In the genomic region with DNA sequence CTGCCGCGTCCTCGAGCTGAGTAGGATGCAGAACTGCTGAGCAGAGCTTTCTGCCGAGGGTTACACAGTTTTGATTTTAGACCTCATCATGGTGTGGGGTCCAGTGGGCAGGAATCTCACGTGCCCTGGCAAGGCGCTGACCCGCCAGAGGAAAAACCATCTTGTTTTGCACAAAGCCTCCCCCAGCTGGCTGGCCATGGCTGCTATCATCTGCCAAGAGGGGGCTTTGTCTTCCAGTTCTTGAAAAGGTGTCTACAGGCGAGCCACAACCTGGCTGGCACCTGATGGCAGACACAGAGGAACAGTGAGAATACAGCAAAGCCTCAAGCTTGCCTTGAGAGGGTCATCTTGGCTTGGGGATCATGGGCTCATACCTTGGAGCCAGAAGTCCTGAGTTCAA, we compare ENCODE assay signal across 19 cellular contexts.
DNase-seq lines count a peak whose midpoint lies in the region; ATAC-seq, FAIRE-seq and TF ChIP-seq lines count a peak whose summit lies in the region.
"Had no signal": no experiment of that assay in that cellular context is flagged by ENCODE, and none has a peak within 500 bp of the region (broad histone marks: within the 10 kb centered on the region; RNA-seq: fewer than 3 reads in every experiment).

No MANE protein-coding gene starts in this region.

- H3K27ac ChIP-seq in endodermal cell (ENCODE audit: low read depth, low read length) (no peak overlapping the region), kidney (ENCODE audit: low read depth in 2 of 2, low read length in 2 of 2) (no peak overlapping the region)

- H3K36me3 ChIP-seq in endodermal cell (ENCODE audit: control insufficient read depth, insufficient read depth, low read length), result peaks cover 4% of the 10 kb centered on the region
- H3K36me3 ChIP-seq in kidney (ENCODE audit: control insufficient read depth in 1 of 2, insufficient read depth in 2 of 2, low read length in 2 of 2), result peaks cover 0 to 2% of the 10 kb centered on the region in 2 donors

- H3K4me3 ChIP-seq in endodermal cell (ENCODE audit: low read length) (no peak overlapping the region), kidney (ENCODE audit: low read length in 2 of 2) (no peak overlapping the region)
- H3K4me3 ChIP-seq: GM23338 had no signal

- no peaks in the 10 kb centered on the region for H3K27me3 ChIP-seq in endodermal cell (ENCODE audit: control insufficient read depth, insufficient read depth, low read length, poor library complexity, severe bottlenecking)

- H3K9me3 ChIP-seq in endodermal cell (ENCODE audit: control insufficient read depth, low read length), result no peaks in the 10 kb centered on the region
- no peaks in the 10 kb centered on the region for H3K9me3 ChIP-seq in kidney (ENCODE audit: control insufficient read depth in 1 of 2, low read length in 2 of 2)

- no peak for ATAC-seq in WTC11
- ATAC-seq in stimulated activated effector memory CD8-positive, alpha-beta T cell treated with anti-CD3 and anti-CD28 coated beads, Interleukin-12 subunit alpha, Interleukin-12 subunit beta, amount 100 ng/mL, for 72 hours, result no peak
- no peak for ATAC-seq in HG03342 (IDR thresholded peaks at IDR 0.05; ENCODE audit: unreplicated experiment)
- ATAC-seq: GM23338, HCT116 had no signal

- peaks cover 15% of the 10 kb centered on the region for H3K4me1 Mint-ChIP-seq in WTC11
- H3K4me1 Mint-ChIP-seq in endodermal cell, result peaks cover 27% of the 10 kb centered on the region
- H3K4me1 Mint-ChIP-seq in stimulated activated effector memory CD8-positive, alpha-beta T cell treated with anti-CD3 and anti-CD28 coated beads, Interleukin-12 subunit alpha, Interleukin-12 subunit beta, amount 100 ng/mL, for 72 hours, result peaks cover 59% of the 10 kb centered on the region
- peaks cover 33% of the 10 kb centered on the region for H3K4me1 Mint-ChIP-seq in chondrocyte (ENCODE audit: low read depth)

- intact Hi-C loops in kidney (cut with DNase I), result no loop called here

- H3K27ac Mint-ChIP-seq in WTC11 (peak overlapping the region; percentile 41; the same call in 1 of the 2 replicates), endodermal cell (peak overlapping the region; percentile 21), chondrocyte (ENCODE audit: unreplicated experiment) (no peak overlapping the region)
- H3K27ac Mint-ChIP-seq in stimulated activated effector memory CD8-positive, alpha-beta T cell treated with anti-CD3 and anti-CD28 coated beads, Interleukin-12 subunit alpha, Interleukin-12 subunit beta, amount 100 ng/mL, for 72 hours, result peak overlapping the region; percentile 61
- H3K27ac Mint-ChIP-seq: CD4-positive, alpha-beta memory T cell; GM23338; H9 had no signal

- H3K27me3 Mint-ChIP-seq in WTC11 (ENCODE audit: low read depth), result no peaks in the 10 kb centered on the region
- H3K27me3 Mint-ChIP-seq in endodermal cell (ENCODE audit: insufficient read depth), result no peaks in the 10 kb centered on the region
- H3K27me3 Mint-ChIP-seq in chondrocyte (ENCODE audit: low read depth), result no peaks in the 10 kb centered on the region
- H3K27me3 Mint-ChIP-seq: CD4-positive, alpha-beta memory T cell had no signal

- H3K9ac ChIP-seq in endodermal cell (ENCODE audit: extremely low read depth, low read length, poor library complexity, severe bottlenecking), result no peak overlapping the region
- H3K9ac ChIP-seq in kidney (ENCODE audit: low read length in 2 of 2), result no peak overlapping the region

- CTCF ChIA-PET in WTC11 (lab: Charles Lee), result no interaction called here

- TF ChIP-seq CTCF in WTC11 (IDR thresholded peaks at IDR 0.05), result no peak
- TF ChIP-seq CTCF in endodermal cell (conservative IDR thresholded peaks at IDR 0.05), result no peak
- TF ChIP-seq CTCF in kidney (IDR thresholded peaks at IDR 0.05; ENCODE audit: borderline replicate concordance, extremely low read depth, insufficient read depth), result no peak
- TF ChIP-seq CTCF in chondrocyte (IDR thresholded peaks at IDR 0.05), result no peak

- H3K9me3 Mint-ChIP-seq in WTC11, result no peaks in the 10 kb centered on the region
- H3K9me3 Mint-ChIP-seq in endodermal cell, result no peaks in the 10 kb centered on the region
- H3K9me3 Mint-ChIP-seq in stimulated activated effector memory CD8-positive, alpha-beta T cell treated with anti-CD3 and anti-CD28 coated beads, Interleukin-12 subunit alpha, Interleukin-12 subunit beta, amount 100 ng/mL, for 72 hours, result peaks cover 2% of the 10 kb centered on the region
- H3K9me3 Mint-ChIP-seq in chondrocyte (ENCODE audit: low read depth), result no peaks in the 10 kb centered on the region
- H3K9me3 Mint-ChIP-seq: CD4-positive, alpha-beta memory T cell; GM23338; H9 had no signal

- 92 to 95% methylated on average over 8 of the region's 8 CpGs for WGBS in endodermal cell (ENCODE audit: insufficient coverage in 1 of 2, insufficient read length in 1 of 2), 2 experiments

- peaks cover 14% of the 10 kb centered on the region for H3K4me1 ChIP-seq in endodermal cell (ENCODE audit: control insufficient read depth, insufficient read depth, low read length)
- H3K4me1 ChIP-seq in kidney (ENCODE audit: control insufficient read depth in 1 of 2, insufficient read depth in 1 of 2, low read depth in 1 of 2, low read length in 2 of 2), result peaks cover 6 to 16% of the 10 kb centered on the region in 2 donors

- DNase-seq in WTC11 (ENCODE audit: low spot score) (no peak), endodermal cell (no peak), kidney (peak; percentile 51), chondrocyte (ENCODE audit: low spot score) (no peak), putamen (ENCODE audit: low spot score) (no peak)
- DNase-seq in stimulated activated effector memory CD8-positive, alpha-beta T cell treated with anti-CD3 and anti-CD28 coated beads, Interleukin-12 subunit alpha, Interleukin-12 subunit beta, amount 100 ng/mL, for 72 hours (ENCODE audit: low spot score in 2 of 2), result no peak
- no peak for DNase-seq in activated CD4-positive, CD25-positive, alpha-beta regulatory T cell (lab: John Stamatoyannopoulos, UW)
- DNase-seq: C1 segment of cervical spinal cord; Calu3; CD4-positive, alpha-beta memory T cell; COR-L47; DMS53; DND-41; H9 had no signal

- no peak overlapping the region for H3K4me3 Mint-ChIP-seq in WTC11
- no peak overlapping the region for H3K4me3 Mint-ChIP-seq in endodermal cell
- H3K4me3 Mint-ChIP-seq in stimulated activated effector memory CD8-positive, alpha-beta T cell treated with anti-CD3 and anti-CD28 coated beads, Interleukin-12 subunit alpha, Interleukin-12 subunit beta, amount 100 ng/mL, for 72 hours, result no peak overlapping the region
- no peak overlapping the region for H3K4me3 Mint-ChIP-seq in chondrocyte (ENCODE audit: unreplicated experiment)
- H3K4me3 Mint-ChIP-seq: CD4-positive, alpha-beta memory T cell; GM23338; H9 had no signal

- no peaks in the 10 kb centered on the region for H3K36me3 Mint-ChIP-seq in WTC11
- H3K36me3 Mint-ChIP-seq in endodermal cell (ENCODE audit: low read depth), result peaks cover 4% of the 10 kb centered on the region
- peaks cover 11% of the 10 kb centered on the region for H3K36me3 Mint-ChIP-seq in stimulated activated effector memory CD8-positive, alpha-beta T cell treated with anti-CD3 and anti-CD28 coated beads, Interleukin-12 subunit alpha, Interleukin-12 subunit beta, amount 100 ng/mL, for 72 hours
- no peaks in the 10 kb centered on the region for H3K36me3 Mint-ChIP-seq in chondrocyte (ENCODE audit: low read depth)

- POLR2A ChIA-PET in WTC11 (lab: Charles Lee), result no interaction called here

- FAIRE-seq in kidney (lab: Jason Lieb, UNC), result no peak
- FAIRE-seq: G401.6, GM12892 had no signal

TF ChIP-seq in WTC11, 78 proteins besides CTCF, POLR2A, EP300 and RAD21:
- no peak for TF ChIP-seq JUN (CRISPR knock-in tag; IDR thresholded peaks at IDR 0.05)
- TF ChIP-seq ZNF232 (CRISPR knock-in tag; IDR thresholded peaks at IDR 0.05), result no peak
- TF ChIP-seq SP1 (CRISPR knock-in tag; conservative IDR thresholded peaks at IDR 0.05), result no peak
- no peak for TF ChIP-seq GTF2I (CRISPR knock-in tag; conservative IDR thresholded peaks at IDR 0.05)
- no peak for TF ChIP-seq RELA (CRISPR knock-in tag; IDR thresholded peaks at IDR 0.05; ENCODE audit: borderline replicate concordance)
- TF ChIP-seq MYBL2 (CRISPR knock-in tag; IDR thresholded peaks at IDR 0.05), result no peak
- TF ChIP-seq, protein P1, sequence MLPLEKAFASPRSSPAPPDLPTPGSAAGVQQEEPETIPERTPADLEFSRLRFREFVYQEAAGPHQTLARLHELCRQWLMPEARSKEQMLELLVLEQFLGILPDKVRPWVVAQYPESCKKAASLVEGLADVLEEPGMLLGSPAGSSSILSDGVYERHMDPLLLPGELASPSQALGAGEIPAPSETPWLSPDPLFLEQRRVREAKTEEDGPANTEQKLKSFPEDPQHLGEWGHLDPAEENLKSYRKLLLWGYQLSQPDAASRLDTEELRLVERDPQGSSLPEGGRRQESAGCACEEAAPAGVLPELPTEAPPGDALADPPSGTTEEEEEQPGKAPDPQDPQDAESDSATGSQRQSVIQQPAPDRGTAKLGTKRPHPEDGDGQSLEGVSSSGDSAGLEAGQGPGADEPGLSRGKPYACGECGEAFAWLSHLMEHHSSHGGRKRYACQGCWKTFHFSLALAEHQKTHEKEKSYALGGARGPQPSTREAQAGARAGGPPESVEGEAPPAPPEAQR (CRISPR knock-in tag; IDR thresholded peaks at IDR 0.05), result no peak
- TF ChIP-seq ZNF219 (CRISPR knock-in tag; IDR thresholded peaks at IDR 0.05; ENCODE audit: borderline replicate concordance), result no peak
- TF ChIP-seq FOXK1 (CRISPR knock-in tag; IDR thresholded peaks at IDR 0.05), result no peak
- no peak for TF ChIP-seq ZBTB21 (CRISPR knock-in tag; IDR thresholded peaks at IDR 0.05; ENCODE audit: borderline replicate concordance)
- TF ChIP-seq USF1 (CRISPR knock-in tag; IDR thresholded peaks at IDR 0.05), result no peak
